In genomic region chr2:108448678-108449409, GRCh38 we compare ENCODE assay signal across 8 cellular contexts. TPM values are rescaled to one million over a fixed set of nuclear protein-coding genes. Genes with fewer than 3 reads are reported as not detected.
A peak's percentile ranks its signal among the peaks of the same experiment; 100 is the strongest.
DNase-seq lines count a peak whose midpoint lies in the region; ATAC-seq and TF ChIP-seq lines count a peak whose summit lies in the region.

Gene GCC2, plus strand, starts transcription at chr2:108449206. Its CDS starts 69 bp downstream, at chr2:108449275.

- peak; percentile 98 for ATAC-seq in HG02610 (IDR thresholded peaks at IDR 0.05; ENCODE audit: unreplicated experiment)

- H3K9me2 ChIP-seq in SK-N-SH: no peaks in the 10 kb centered on the region

- peaks cover 17 to 22% of the 10 kb centered on the region in 2 experiments for H3K36me3 ChIP-seq in SK-N-SH (replicated peaks in 1 of 2; ENCODE audit: control insufficient read depth in 1 of 2, insufficient read depth in 2 of 2, low read length in 1 of 2)
- peaks cover 11% of the 10 kb centered on the region for H3K36me3 ChIP-seq in suprapubic skin

- TF ChIP-seq CTCF in GM10248 (IDR thresholded peaks at IDR 0.05; ENCODE audit: control extremely low read depth, extremely low read depth, low read depth, missing control alignments) (no peak), SK-N-SH (IDR thresholded peaks at IDR 0.05) (no peak), suprapubic skin (IDR thresholded peaks at IDR 0.05) (no peak)

- DNase-seq in GM10248 (ENCODE audit: extremely low spot score): peak; percentile 94
- peak; percentile 82 for DNase-seq in NCI-H1092 (lab: John Stamatoyannopoulos, UW)
- DNase-seq in SK-N-SH: peak; percentile 93
- peak; percentile 97 for DNase-seq in activated naive CD4-positive, alpha-beta T cell treated with anti-CD3 and anti-CD28 coated beads, Interleukin-2, amount 10 ng/mL, durations not matched to agents 7 days and 5 days
- DNase-seq in glomerular endothelial cell (ENCODE audit: extremely low read depth, low read depth, low spot score): peak; percentile 61
- peak; percentile 86 for DNase-seq in occipital lobe (lab: John Stamatoyannopoulos, UW)
- peak; percentile 97 to 98 for DNase-seq in suprapubic skin (ENCODE audit: low spot score in 2 of 2)

- peaks cover 42% of the 10 kb centered on the region for H3K4me1 Mint-ChIP-seq in activated naive CD4-positive, alpha-beta T cell treated with anti-CD3 and anti-CD28 coated beads, Interleukin-2, amount 10 ng/mL, durations not matched to agents 7 days and 5 days

- WGBS in SK-N-SH (ENCODE audit: low lambda C conversion rate): 3% methylated on average over 15 of the region's 55 CpGs
- whole genome bisulfite sequencing in suprapubic skin: 0% methylated on average over 8 of the region's 55 CpGs

- H3K9me3 ChIP-seq in SK-N-SH (no peaks in the 10 kb centered on the region), suprapubic skin (no peaks in the 10 kb centered on the region)

- H2AFZ ChIP-seq in SK-N-SH (ENCODE audit: low read depth): peak within 1 kb of the TSS; percentile 92

- CTCF ChIA-PET in GM10248 (lab: Yijun Ruan, JAX): interaction anchor here (1.1 to 2.8 kb wide), 4 partner anchors 10 to 187 kb away, joined by 3 to 9 read pairs (median 4); no protein-coding TSS in a partner anchor
- CTCF ChIA-PET in SK-N-SH (lab: Yijun Ruan, JAX): interaction anchor here (0.6 kb wide), 1 partner anchor 11 kb away, joined by 3 read pairs; no protein-coding TSS in a partner anchor
- CTCF ChIA-PET in activated naive CD4-positive, alpha-beta T cell treated with anti-CD3 and anti-CD28 coated beads, Interleukin-2, amount 10 ng/mL, durations not matched to agents 7 days and 5 days (lab: Charles Lee): interaction anchor here (1.3 kb wide), 1 partner anchor 188 kb away, joined by 4 read pairs; no protein-coding TSS in a partner anchor

- POLR2A ChIA-PET in GM10248 (lab: Yijun Ruan, JAX) (interaction anchor here (0.6 kb wide), 1 partner anchor 60 kb away, joined by 5 read pairs; no protein-coding TSS in a partner anchor), SK-N-SH (lab: Yijun Ruan, JAX) (interaction anchor here (0.6 to 1.6 kb wide), 4 partner anchors 10 to 185 kb away, joined by 3 to 7 read pairs (median 4); partner anchors contain the start of genes LIMS1 and SULT1C4)

- peak within 1 kb of the TSS; percentile 88 to 89 for H3K27ac ChIP-seq in SK-N-SH (ENCODE audit: low read depth in 2 of 2, low read length in 1 of 2)
- H3K27ac ChIP-seq in suprapubic skin: peak within 1 kb of the TSS; percentile 86

- peaks cover 27% of the 10 kb centered on the region for H3K36me3 Mint-ChIP-seq in activated naive CD4-positive, alpha-beta T cell treated with anti-CD3 and anti-CD28 coated beads, Interleukin-2, amount 10 ng/mL, durations not matched to agents 7 days and 5 days

- H3K27ac Mint-ChIP-seq in activated naive CD4-positive, alpha-beta T cell treated with anti-CD3 and anti-CD28 coated beads, Interleukin-2, amount 10 ng/mL, durations not matched to agents 7 days and 5 days: peak within 1 kb of the TSS; percentile 99

- peak within 1 kb of the TSS; percentile 88 for H3K9ac ChIP-seq in SK-N-SH

- TF ChIP-seq RAD21 in SK-N-SH (IDR thresholded peaks at IDR 0.05; ENCODE audit: low read length): no peak

- H3K79me2 ChIP-seq in SK-N-SH (ENCODE audit: insufficient read depth): peaks cover 19% of the 10 kb centered on the region

- H3K4me2 ChIP-seq in SK-N-SH: peak within 1 kb of the TSS; percentile 81

- H3K4me3 Mint-ChIP-seq in activated naive CD4-positive, alpha-beta T cell treated with anti-CD3 and anti-CD28 coated beads, Interleukin-2, amount 10 ng/mL, durations not matched to agents 7 days and 5 days: peak within 1 kb of the TSS; percentile 95

- no peaks in the 10 kb centered on the region for H4K20me1 ChIP-seq in SK-N-SH (ENCODE audit: insufficient read depth)

- H3K27me3 ChIP-seq in SK-N-SH (ENCODE audit: insufficient read depth): no peaks in the 10 kb centered on the region
- H3K27me3 ChIP-seq in suprapubic skin: no peaks in the 10 kb centered on the region

- H3F3A ChIP-seq in SK-N-SH (replicated peaks; ENCODE audit: insufficient read depth): peaks cover 12% of the 10 kb centered on the region

- peak within 1 kb of the TSS; percentile 94 to 97 for H3K4me3 ChIP-seq in SK-N-SH (ENCODE audit: low read depth in 2 of 2, low read length in 1 of 2)
- peak within 1 kb of the TSS; percentile 76 for H3K4me3 ChIP-seq in suprapubic skin

- H3K9me3 Mint-ChIP-seq in activated naive CD4-positive, alpha-beta T cell treated with anti-CD3 and anti-CD28 coated beads, Interleukin-2, amount 10 ng/mL, durations not matched to agents 7 days and 5 days: peaks cover 10% of the 10 kb centered on the region

- H3K27me3 Mint-ChIP-seq in activated naive CD4-positive, alpha-beta T cell treated with anti-CD3 and anti-CD28 coated beads, Interleukin-2, amount 10 ng/mL, durations not matched to agents 7 days and 5 days: no peaks in the 10 kb centered on the region

- peak in 1 of 2 donors; percentile 89 for TF ChIP-seq POLR2A in suprapubic skin (IDR thresholded peaks at IDR 0.05)

- H3K4me1 ChIP-seq in SK-N-SH (ENCODE audit: control insufficient read depth in 1 of 2, insufficient read depth in 2 of 2, low read depth in 1 of 2, low read length in 1 of 2): peaks cover 0 to 14% of the 10 kb centered on the region in 2 experiments; a peak in 2 of 4 replicates
- H3K4me1 ChIP-seq in suprapubic skin: peaks cover 17% of the 10 kb centered on the region

- TF ChIP-seq EP300 in SK-N-SH (IDR thresholded peaks at IDR 0.05; ENCODE audit: borderline replicate concordance in 1 of 2, low read depth in 1 of 2, low read length in 1 of 2) (no peak), suprapubic skin (IDR thresholded peaks at IDR 0.05) (no peak)

TF ChIP-seq in SK-N-SH, 30 proteins besides CTCF, POLR2A, EP300 and RAD21 (continues in another document):
- no peak for TF ChIP-seq TCF12 (IDR thresholded peaks at IDR 0.05)
- TF ChIP-seq SMC3 (IDR thresholded peaks at IDR 0.05; ENCODE audit: low read depth, low read length): no peak
- TF ChIP-seq MXI1 (IDR thresholded peaks at IDR 0.05; ENCODE audit: low read depth, low read length): peak; percentile 77; the same call in 1 of the 2 replicates
- TF ChIP-seq RFX5 (IDR thresholded peaks at IDR 0.05; ENCODE audit: low read length): no peak
- TF ChIP-seq USF2 (IDR thresholded peaks at IDR 0.05; ENCODE audit: borderline replicate concordance, low read depth, low read length): no peak
- TF ChIP-seq SIN3A (IDR thresholded peaks at IDR 0.05; ENCODE audit: borderline replicate concordance, low read depth, low read length): no peak
- peak; percentile 97 for TF ChIP-seq ELF1 (IDR thresholded peaks at IDR 0.05)
- peak; percentile 89 for TF ChIP-seq CHD2 (IDR thresholded peaks at IDR 0.05; ENCODE audit: low read length, partially characterized antibody)
- peak; percentile 22; the same call in 1 of the 2 replicates for TF ChIP-seq JUND (IDR thresholded peaks at IDR 0.05)
- peak; percentile 37 for TF ChIP-seq FOSL2 (IDR thresholded peaks at IDR 0.05; ENCODE audit: borderline replicate concordance, low read depth)
- TF ChIP-seq REST (IDR thresholded peaks at IDR 0.05; ENCODE audit: low read depth, low read length): peak; percentile 49; the same call in 1 of the 2 replicates

RNA-seq across cellular contexts. Expression of gene GCC2, which starts in this region (rescaled TPM):
- 4.5 and 5.9 TPM in 2 replicates for polyA plus RNA-seq in SK-N-SH (2012; rRNA removed)
- polyA plus RNA-seq in SK-N-SH (2012; cell fraction: cytosol; rRNA removed): 6.0 and 7.7 TPM in 2 replicates
- polyA plus RNA-seq in SK-N-SH (2012; cell fraction: nucleus; rRNA removed): 5.3 and 13.2 TPM in 2 replicates
- total RNA-seq in glomerular endothelial cell: 11.8 and 21.9 TPM in 2 replicates
- total RNA-seq in occipital lobe: 31.4 TPM
- total RNA-seq in suprapubic skin: 10 to 100 TPM; 11.0 to 46.7 (median 16.5) TPM

Comparison
In these comparisons a context has a peak if more than half of its experiments do, and no peak if none do; other contexts are left out.
1. Peak in every context shown above with its lines: DNase-seq, ATAC-seq, H3K4me3 ChIP-seq and H3K27ac ChIP-seq.